ENCODE assay signal across 8 cellular contexts in genomic region chr1:109425902-109426277, GRCh38. TPM values are rescaled to one million over a fixed set of nuclear protein-coding genes. Genes with fewer than 3 reads are reported as not detected.
A peak's percentile ranks its signal among the peaks of the same experiment; 100 is the strongest.
DNase-seq lines count a peak whose midpoint lies in the region; ATAC-seq and TF ChIP-seq lines count a peak whose summit lies in the region.

No MANE protein-coding gene starts in this region.

- H3K4me3 Mint-ChIP-seq in immature natural killer cell = peak overlapping the region; percentile 97 to 99 (median 98)

- TF ChIP-seq CTCF in BE2C (IDR thresholded peaks at IDR 0.05; ENCODE audit: low read depth, low read length) = no peak

- peak overlapping the region; percentile 96 to 99 (median 98) for H3K27ac Mint-ChIP-seq in immature natural killer cell

- H3K27me3 ChIP-seq in BE2C = no peaks in the 10 kb centered on the region

- no peaks in the 10 kb centered on the region for H3K9me3 ChIP-seq in BE2C

- H3K4me3 ChIP-seq in BE2C (ENCODE audit: low read depth, low read length) = peak overlapping the region; percentile 93

- H3K4me1 Mint-ChIP-seq in immature natural killer cell = peaks cover 41 to 50% of the 10 kb centered on the region in 2 donors

- DNase-seq in BE2C (no peak), astrocyte of the hippocampus (ENCODE audit: low read depth, low spot score) (peak; percentile 68), immature natural killer cell (peak; percentile 71 to 72 (median 71))
- peak; percentile 51 for DNase-seq in stimulated activated CD4-positive, alpha-beta T cell treated with anti-CD3 and anti-CD28 coated beads, Interleukin-2, amount 100 ng/mL, for 4 hours (ENCODE audit: low read depth)

- no peaks in the 10 kb centered on the region for H3K4me1 ChIP-seq in BE2C

- peaks cover 4 to 17% (median 4%) of the 10 kb centered on the region in 3 donors for H3K27me3 Mint-ChIP-seq in immature natural killer cell (ENCODE audit: low read depth in 3 of 3)

- no peaks in the 10 kb centered on the region for H3K9me3 Mint-ChIP-seq in immature natural killer cell

- H3K36me3 ChIP-seq in BE2C = peaks cover 3% of the 10 kb centered on the region

- ATAC-seq in GM19324 (IDR thresholded peaks at IDR 0.05; ENCODE audit: low FRiP score, unreplicated experiment) = peak; percentile 38
- ATAC-seq in HG03439 (IDR thresholded peaks at IDR 0.05; ENCODE audit: unreplicated experiment) = peak; percentile 28
- peak; percentile 53 for ATAC-seq in SK-N-SH treated with all-trans-retinoic acid at 6 μM for 48 hours
- no peak for ATAC-seq in HG03139 (IDR thresholded peaks at IDR 0.05; ENCODE audit: unreplicated experiment)

- peaks cover 0 to 4% (median 0%) of the 10 kb centered on the region in 3 donors for H3K36me3 Mint-ChIP-seq in immature natural killer cell

TF ChIP-seq in SK-N-SH treated with all-trans-retinoic acid at 6 μM for 48 hours, 23 proteins besides CTCF, POLR2A, EP300 and RAD21:
- no peak for TF ChIP-seq CSDC2 (CRISPR knock-in tag; IDR thresholded peaks at IDR 0.05)
- TF ChIP-seq ARNTL (CRISPR knock-in tag; IDR thresholded peaks at IDR 0.05; ENCODE audit: borderline replicate concordance, low read depth) = no peak
- TF ChIP-seq ESRRG (CRISPR knock-in tag; IDR thresholded peaks at IDR 0.05) = no peak
- no peak for TF ChIP-seq TSHZ2 (CRISPR knock-in tag; IDR thresholded peaks at IDR 0.05)
- no peak for TF ChIP-seq ZNF70 (CRISPR knock-in tag; IDR thresholded peaks at IDR 0.05)
- TF ChIP-seq CSRNP3 (CRISPR knock-in tag; IDR thresholded peaks at IDR 0.05) = no peak
- TF ChIP-seq CREB5 (CRISPR knock-in tag; IDR thresholded peaks at IDR 0.05; ENCODE audit: low read depth) = no peak
- no peak for TF ChIP-seq SNAI2 (CRISPR knock-in tag; IDR thresholded peaks at IDR 0.05)
- no peak for TF ChIP-seq OSR1 (CRISPR knock-in tag; IDR thresholded peaks at IDR 0.05)
- no peak for TF ChIP-seq ZFP30 (CRISPR knock-in tag; IDR thresholded peaks at IDR 0.05)
- TF ChIP-seq ISL1 (CRISPR knock-in tag; IDR thresholded peaks at IDR 0.05) = no peak
- no peak for TF ChIP-seq BACH2 (CRISPR knock-in tag; IDR thresholded peaks at IDR 0.05; ENCODE audit: borderline replicate concordance)
- no peak for TF ChIP-seq TCF4 (CRISPR knock-in tag; IDR thresholded peaks at IDR 0.05; ENCODE audit: borderline replicate concordance)
- no peak for TF ChIP-seq PPARA (CRISPR knock-in tag; IDR thresholded peaks at IDR 0.05; ENCODE audit: borderline replicate concordance)

RNA-seq across cellular contexts. Expression of gene PSMA5, which starts 0.4 kb away (rescaled TPM):
- polyA plus RNA-seq in BE2C (2012; ENCODE audit: insufficient read depth, insufficient read length, low read depth) = 152 TPM
- 100 to 1,000 TPM; 115 to 146 (median 123) TPM for polyA plus RNA-seq in immature natural killer cell

RNA-seq across cellular contexts. Expression of gene SORT1, which starts 28.2 kb away (rescaled TPM):
- polyA plus RNA-seq in BE2C (2012; ENCODE audit: insufficient read depth, insufficient read length, low read depth) = 7.0 TPM
- polyA plus RNA-seq in immature natural killer cell = 1 to 10 TPM in 1 of 3 donors, under 1 TPM in 1, not detected in 1; 0.54 to 1.6 TPM

RNA-seq across cellular contexts. Expression of gene SYPL2, which starts 40.5 kb away (rescaled TPM):
- not detected for polyA plus RNA-seq in BE2C (2012; ENCODE audit: insufficient read depth, insufficient read length, low read depth)
- under 1 TPM in 2 of 3 donors, not detected in 1; 0.08 to 0.28 TPM for polyA plus RNA-seq in immature natural killer cell

RNA-seq across cellular contexts. Expression of gene ATXN7L2, which starts 57.8 kb away (rescaled TPM):
- polyA plus RNA-seq in BE2C (2012; ENCODE audit: insufficient read depth, insufficient read length, low read depth) = 68.4 TPM
- polyA plus RNA-seq in immature natural killer cell = 1 to 10 TPM in 2 of 3 donors, under 1 TPM in 1; 0.94 to 8.9 (median 4.1) TPM
